8 cellular contexts compared by ENCODE assay signal in genomic region chr7:64882341-64883112, GRCh38. TPM values are rescaled to one million over a fixed set of nuclear protein-coding genes. Genes with fewer than 3 reads are reported as not detected.
DNase-seq lines count a peak whose midpoint lies in the region; ATAC-seq and TF ChIP-seq lines count a peak whose summit lies in the region.

No MANE protein-coding gene starts in this region.

- no peaks in the 10 kb centered on the region for H3K79me1 ChIP-seq in H9 (ENCODE audit: insufficient read depth, low read depth, low read length, poor library complexity, severe bottlenecking)

- no peak overlapping the region for H2BK120ac ChIP-seq in H9 (ENCODE audit: low read depth, low read length, poor library complexity, severe bottlenecking)

- peaks cover 4% of the 10 kb centered on the region; the same call in 1 of the 2 replicates for H3K27me3 ChIP-seq in H9 (ENCODE audit: insufficient read depth, low read length)
- H3K27me3 ChIP-seq in heart left ventricle = peaks cover 0 to 7% (median 0%) of the 10 kb centered on the region in 9 donors
- H3K27me3 ChIP-seq in psoas muscle (ENCODE audit: insufficient read depth in 3 of 3, low read length in 2 of 3) = no peaks in the 10 kb centered on the region

- peak overlapping the region; percentile 22 to 69 (median 52) for H3K4me3 ChIP-seq in heart left ventricle
- peak overlapping the region; percentile 77 for H3K4me3 ChIP-seq in psoas muscle

- H3K4me1 ChIP-seq in H9 (ENCODE audit: insufficient read depth, low read length) (no peaks in the 10 kb centered on the region), heart left ventricle (peaks cover 0 to 21% (median 0%) of the 10 kb centered on the region in 12 donors), psoas muscle (no peaks in the 10 kb centered on the region)

- H4K8ac ChIP-seq in H9 (replicated peaks; ENCODE audit: insufficient read length, low read depth, low read length) = no peak overlapping the region

- H3K9me3 ChIP-seq in H9 (ENCODE audit: control insufficient read depth, low read depth, low read length) (no peaks in the 10 kb centered on the region), heart left ventricle (peaks cover 0 to 5% (median 0%) of the 10 kb centered on the region in 12 donors), psoas muscle (no peaks in the 10 kb centered on the region)

- H2AK5ac ChIP-seq in H9 (ENCODE audit: insufficient read length, low read length) = no peak overlapping the region

- H3K36me3 Mint-ChIP-seq in H9 (ENCODE audit: insufficient read depth in 1 of 3, low read depth in 3 of 3) = peaks cover 4 to 8% (median 6%) of the 10 kb centered on the region in 3 experiments; a peak in 5 of 7 replicates
- no peaks in the 10 kb centered on the region for H3K36me3 Mint-ChIP-seq in activated naive CD4-positive, alpha-beta T cell treated with anti-CD3 and anti-CD28 coated beads, Interleukin-2, amount 50 U/mL, for 24 hours

- H3K56ac ChIP-seq in H9 (ENCODE audit: insufficient read length, low read depth, low read length) = no peak overlapping the region

- no peak overlapping the region for H3K4me3 Mint-ChIP-seq in H9
- H3K4me3 Mint-ChIP-seq in activated naive CD4-positive, alpha-beta T cell treated with anti-CD3 and anti-CD28 coated beads, Interleukin-2, amount 50 U/mL, for 24 hours = peak overlapping the region; percentile 72

- H2BK15ac ChIP-seq in H9 (ENCODE audit: low read depth, low read length) = no peak overlapping the region

- H3K14ac ChIP-seq in H9 (ENCODE audit: insufficient read depth, low read length) = no peak overlapping the region; the same call in 1 of the 2 replicates

- H3K18ac ChIP-seq in H9 (ENCODE audit: insufficient read length, low read depth, low read length) = no peak overlapping the region

- H3K9me3 Mint-ChIP-seq in H9 = peaks cover 60 to 61% of the 10 kb centered on the region in 2 experiments
- H3K9me3 Mint-ChIP-seq in activated naive CD4-positive, alpha-beta T cell treated with anti-CD3 and anti-CD28 coated beads, Interleukin-2, amount 50 U/mL, for 24 hours = no peaks in the 10 kb centered on the region

- no peak overlapping the region for H3K4ac ChIP-seq in H9 (ENCODE audit: low read depth, low read length)

- H3K36me3 ChIP-seq in heart left ventricle = no peaks in the 10 kb centered on the region
- H3K36me3 ChIP-seq in psoas muscle (ENCODE audit: insufficient read depth in 1 of 2, low read depth in 1 of 2) = no peaks in the 10 kb centered on the region

- H2BK5ac ChIP-seq in H9 (ENCODE audit: insufficient read length, low read length) = no peak overlapping the region

- peaks cover 53% of the 10 kb centered on the region for H3K27me3 Mint-ChIP-seq in H9 (ENCODE audit: low read depth)
- peaks cover 47% of the 10 kb centered on the region for H3K27me3 Mint-ChIP-seq in activated naive CD4-positive, alpha-beta T cell treated with anti-CD3 and anti-CD28 coated beads, Interleukin-2, amount 50 U/mL, for 24 hours

- no peak overlapping the region for H2BK20ac ChIP-seq in H9 (ENCODE audit: low read depth, low read length, poor library complexity, severe bottlenecking)

- H4K5ac ChIP-seq in H9 (ENCODE audit: insufficient read length, low read depth, low read length) = no peak overlapping the region

- no peak overlapping the region for H3K23ac ChIP-seq in H9 (ENCODE audit: insufficient read length, low read depth, low read length)

- H2AFZ ChIP-seq in H9 (ENCODE audit: low read length) = no peak overlapping the region

- DNase-seq in H9 (peak; percentile 18), heart left ventricle (peak; percentile 68 to 86 (median 84)), psoas muscle (peak; percentile 80 to 85), kidney glomerular epithelial cell (lab: John Stamatoyannopoulos, UW) (no peak), COR-L47 (lab: John Stamatoyannopoulos, UW) (no peak), NCI-H1694 treated with DMSO at 0.1 percent for 48 hours (lab: John Stamatoyannopoulos, UW) (no peak)

- no peak for TF ChIP-seq POLR2A in heart left ventricle (IDR thresholded peaks at IDR 0.05)

- TF ChIP-seq CTCF in H9 (conservative IDR thresholded peaks at IDR 0.05) (no peak), heart left ventricle (IDR thresholded peaks at IDR 0.05) (no peak), psoas muscle (IDR thresholded peaks at IDR 0.05) (no peak)

- H3T11ph ChIP-seq in H9 (ENCODE audit: low read length) = no peak overlapping the region

- no peak overlapping the region for H3K4me2 ChIP-seq in H9 (ENCODE audit: insufficient read depth, insufficient read length, low read length)

- ATAC-seq in heart left ventricle (peak; percentile 84 to 94 (median 91)), psoas muscle (peak; percentile 85 to 95 (median 90)), HG03342 (IDR thresholded peaks at IDR 0.05; ENCODE audit: unreplicated experiment) (no peak)

- H4K91ac ChIP-seq in H9 (ENCODE audit: insufficient read length, low read depth, low read length) = no peak overlapping the region

- H3K27ac Mint-ChIP-seq in H9 = no peak overlapping the region
- no peak overlapping the region for H3K27ac Mint-ChIP-seq in activated naive CD4-positive, alpha-beta T cell treated with anti-CD3 and anti-CD28 coated beads, Interleukin-2, amount 50 U/mL, for 24 hours

- H3K27ac ChIP-seq in H9 (ENCODE audit: insufficient read length, low read depth, low read length) = no peak overlapping the region
- H3K27ac ChIP-seq in heart left ventricle = peak overlapping the region in 8 of 12 donors; percentile 1 to 72 (median 30)
- H3K27ac ChIP-seq in psoas muscle = peak overlapping the region; percentile 9

- H3K79me2 ChIP-seq in H9 (ENCODE audit: insufficient read depth, low read length) = no peaks in the 10 kb centered on the region

- H3K4me1 Mint-ChIP-seq in H9 = 0 out of 4 replicates have a peak, but pooled peaks cover 0 to 3% of the 10 kb centered on the region in 2 experiments
- H3K4me1 Mint-ChIP-seq in activated naive CD4-positive, alpha-beta T cell treated with anti-CD3 and anti-CD28 coated beads, Interleukin-2, amount 50 U/mL, for 24 hours = peaks cover 9% of the 10 kb centered on the region

- H3K23me2 ChIP-seq in H9 (ENCODE audit: insufficient read length, low read depth, low read length, poor library complexity, severe bottlenecking) = no peaks in the 10 kb centered on the region

- no peaks in the 10 kb centered on the region for H4K20me1 ChIP-seq in H9 (ENCODE audit: control insufficient read depth, insufficient read depth, insufficient read length)

- no peak overlapping the region for H2BK12ac ChIP-seq in H9 (ENCODE audit: insufficient read length, low read depth, low read length)

- intact Hi-C loops in heart left ventricle (cut with DNase I) (loop anchor here in 3 of 10 donors (10.0 kb wide), 1 partner anchor 88 kb away; the partner anchor contains the start of gene ZNF138 (in 3 of the 3)), psoas muscle (cut with DNase I) (no loop called here)

- no peak overlapping the region for H3K9ac ChIP-seq in H9 (ENCODE audit: extremely low read depth, insufficient read length, low read length)

- no CpG with 5 or more reads among the region's 55 CpGs for WGBS in H9 (ENCODE audit: extremely low coverage, insufficient read length, low lambda C conversion rate)
- WGBS in heart left ventricle, 4 donors = 7 to 21% (median 13%) methylated on average over 23 to 55 of the region's 55 CpGs
- WGBS in psoas muscle, 3 donors = 3 to 7% (median 5%) methylated on average over 51 to 55 of the region's 55 CpGs

RNA-seq across cellular contexts. Expression of gene ZNF273, which starts 20.5 kb away (rescaled TPM):
- 17.9 TPM in 2 replicates for total RNA-seq in H9 (2021)
- 1 to 10 TPM in 7 of 9 donors, under 1 TPM in 2; 0.56 to 4.2 (median 1.4) TPM for total RNA-seq in heart left ventricle
- polyA plus RNA-seq in heart left ventricle = 1 to 10 TPM; 1.1 to 1.3 TPM
- 1 to 10 TPM; 1.2 to 2.9 (median 1.9) TPM for total RNA-seq in psoas muscle
- polyA plus RNA-seq in psoas muscle = 1 to 10 TPM in 2 of 3 donors, under 1 TPM in 1; 0.96 to 3.0 (median 1.5) TPM

Comparison
In these comparisons a context has a peak if more than half of its experiments do, and no peak if none do; other contexts are left out.
1. DNase-seq: peak in H9 (single experiment), heart left ventricle (5 of 5) and psoas muscle (2 of 2); none in kidney glomerular epithelial cell (single experiment), COR-L47 (single experiment) and NCI-H1694 treated with DMSO at 0.1 percent for 48 hours (single experiment).